ENCODE assay signal across 7 cellular contexts in the genomic region with DNA sequence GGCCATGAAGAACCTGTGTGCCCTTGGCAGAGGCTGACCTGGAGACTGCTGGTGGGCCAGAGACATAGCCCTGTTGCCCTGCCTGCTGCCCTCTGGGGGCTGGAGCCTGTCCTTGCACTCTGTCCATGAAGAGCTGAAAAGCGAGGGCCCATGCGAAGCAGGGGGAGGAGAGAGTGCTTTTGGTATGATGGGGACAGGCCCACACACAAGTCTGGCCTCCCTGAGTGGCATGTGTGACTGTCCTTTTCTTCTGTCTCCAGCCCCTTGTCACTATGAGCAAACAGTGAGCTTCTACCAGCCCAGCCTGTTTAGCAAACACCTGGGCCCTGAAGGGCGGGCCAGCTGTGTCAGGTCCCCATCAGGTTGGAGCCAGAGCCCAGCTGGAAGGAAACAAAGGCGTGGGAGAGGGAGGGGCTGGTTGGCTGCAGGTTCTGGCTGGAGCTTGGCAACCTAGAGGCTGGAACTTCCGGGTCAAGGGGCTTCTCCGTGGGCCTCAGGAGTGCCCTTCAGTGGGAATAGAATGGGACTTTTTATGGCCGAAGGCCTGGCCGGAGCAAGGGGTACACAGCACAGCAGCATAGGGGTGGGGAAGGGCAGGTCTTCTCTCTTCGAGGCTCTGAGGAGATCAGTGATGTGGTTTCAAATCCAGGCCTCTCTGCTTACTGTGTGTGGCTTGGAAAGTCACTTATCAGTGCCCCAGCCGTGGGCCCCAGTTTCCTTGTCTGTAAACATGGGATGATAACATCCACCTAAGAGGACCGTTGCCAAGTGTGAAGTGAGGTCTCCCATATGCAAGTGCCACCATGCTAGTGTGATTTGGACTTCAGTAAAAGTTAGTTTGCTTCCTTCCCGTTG. TPM values are rescaled to one million over a fixed set of nuclear protein-coding genes. Genes with fewer than 3 reads are reported as not detected.
DNase-seq lines count a peak whose midpoint lies in the region; ATAC-seq and TF ChIP-seq lines count a peak whose summit lies in the region.

No MANE protein-coding gene starts in this region.

- no peak overlapping the region for H3K4me3 ChIP-seq in NB4 (ENCODE audit: low read depth, low read length)
- no peak overlapping the region for H3K4me3 ChIP-seq in fibroblast of villous mesenchyme (ENCODE audit: low read depth, low read length)
- no peak overlapping the region for H3K4me3 ChIP-seq in sigmoid colon

- CTCF ChIA-PET in activated B cell treated with CpG ODN at 0.5 μM for 24 hours (lab: Charles Lee): interaction anchor here (1.1 to 1.5 kb wide), 5 partner anchors 10 to 301 kb away, joined by 3 to 9 read pairs (median 3); partner anchors contain the start of gene QSOX1

- intact Hi-C loops in activated B cell treated with CpG ODN at 0.5 μM for 24 hours (cut with micrococcal nuclease): loop anchor here (1.0 kb wide), 1 partner anchor 302 kb away; no protein-coding TSS in a partner anchor
- intact Hi-C loops in sigmoid colon (cut with DNase I): no loop called here

- H3K9me3 ChIP-seq in sigmoid colon: no peaks in the 10 kb centered on the region

- H3K4me3 Mint-ChIP-seq in activated B cell treated with CpG ODN at 0.5 μM for 24 hours: no peak overlapping the region

- no peaks in the 10 kb centered on the region for H3K27me3 Mint-ChIP-seq in activated B cell treated with CpG ODN at 0.5 μM for 24 hours

- H3K4me1 ChIP-seq in sigmoid colon: peaks cover 0 to 18% (median 11%) of the 10 kb centered on the region in 4 donors

- no peak overlapping the region for H3K27ac Mint-ChIP-seq in activated B cell treated with CpG ODN at 0.5 μM for 24 hours

- TF ChIP-seq POLR2A in NB4 (IDR thresholded peaks at IDR 0.05; ENCODE audit: extremely low read depth, insufficient read length): no peak
- TF ChIP-seq POLR2A in sigmoid colon (IDR thresholded peaks at IDR 0.05): no peak

- no peak overlapping the region for H3K27ac ChIP-seq in sigmoid colon

- TF ChIP-seq CTCF in NB4 (IDR thresholded peaks at IDR 0.05; ENCODE audit: low read depth, low read length): peak; percentile 64
- TF ChIP-seq CTCF in activated B cell treated with CpG ODN at 0.5 μM for 24 hours (IDR thresholded peaks at IDR 0.05): no peak
- TF ChIP-seq CTCF in fibroblast of villous mesenchyme (IDR thresholded peaks at IDR 0.05; ENCODE audit: insufficient read depth, low read depth, low read length): peak; percentile 72
- TF ChIP-seq CTCF in sigmoid colon (IDR thresholded peaks at IDR 0.05): peak in 2 of 4 experiments; percentile 14 to 15

- 23 to 70% methylated on average over 12 of the region's 12 CpGs for WGBS in sigmoid colon, 2 donors

- no peaks in the 10 kb centered on the region for H3K27me3 ChIP-seq in sigmoid colon

- H3K36me3 ChIP-seq in sigmoid colon: peaks cover 0 to 12% (median 0%) of the 10 kb centered on the region in 4 donors

- POLR2A ChIA-PET in activated B cell treated with CpG ODN at 0.5 μM for 24 hours (lab: Charles Lee): no interaction called here

- no peak for TF ChIP-seq EP300 in sigmoid colon (IDR thresholded peaks at IDR 0.05)

- H3K36me3 Mint-ChIP-seq in activated B cell treated with CpG ODN at 0.5 μM for 24 hours (ENCODE audit: low read depth): peaks cover 5% of the 10 kb centered on the region

- ATAC-seq in GM21515 (IDR thresholded peaks at IDR 0.05; ENCODE audit: unreplicated experiment): peak; percentile 72
- peak; percentile 68 for ATAC-seq in activated B cell treated with CpG ODN at 0.5 μM for 24 hours (ENCODE audit: low read depth)

- no peaks in the 10 kb centered on the region for H3K4me1 Mint-ChIP-seq in activated B cell treated with CpG ODN at 0.5 μM for 24 hours

- H3K9me3 Mint-ChIP-seq in activated B cell treated with CpG ODN at 0.5 μM for 24 hours: no peaks in the 10 kb centered on the region

- DNase-seq in EH (ENCODE audit: low read depth) (peak; percentile 53), NB4 (ENCODE audit: low read depth) (peak; percentile 63), activated B cell treated with CpG ODN at 0.5 μM for 24 hours (no peak), fibroblast of villous mesenchyme (ENCODE audit: low read depth) (peak; percentile 44), sigmoid colon (peak; percentile 40), superior temporal gyrus (ENCODE audit: extremely low spot score) (no peak)

RNA-seq across cellular contexts. Expression of gene QSOX1, which starts 14.3 kb away (rescaled TPM):
- total RNA-seq in activated B cell treated with CpG ODN at 0.5 μM for 24 hours: 11.9 and 12.9 TPM in 2 replicates
- 128 and 164 TPM in 2 replicates for total RNA-seq in fibroblast of villous mesenchyme
- total RNA-seq in sigmoid colon: 100 to 1,000 TPM in 1 of 4 donors, 10 to 100 TPM in 3; 64.5 to 102 (median 78.9) TPM
- polyA plus RNA-seq in sigmoid colon: 100 to 1,000 TPM in 1 of 3 donors, 10 to 100 TPM in 2; 26.4 to 175 (median 27.7) TPM

Comparison
In these comparisons a context has a peak if more than half of its experiments do, and no peak if none do; other contexts are left out.
1. DNase-seq: peak in EH (single experiment), NB4 (single experiment), fibroblast of villous mesenchyme (single experiment) and sigmoid colon (single experiment); none in activated B cell treated with CpG ODN at 0.5 μM for 24 hours (single experiment) and superior temporal gyrus (single experiment).